ENCODE assay signal across 8 cellular contexts in the genomic region with DNA sequence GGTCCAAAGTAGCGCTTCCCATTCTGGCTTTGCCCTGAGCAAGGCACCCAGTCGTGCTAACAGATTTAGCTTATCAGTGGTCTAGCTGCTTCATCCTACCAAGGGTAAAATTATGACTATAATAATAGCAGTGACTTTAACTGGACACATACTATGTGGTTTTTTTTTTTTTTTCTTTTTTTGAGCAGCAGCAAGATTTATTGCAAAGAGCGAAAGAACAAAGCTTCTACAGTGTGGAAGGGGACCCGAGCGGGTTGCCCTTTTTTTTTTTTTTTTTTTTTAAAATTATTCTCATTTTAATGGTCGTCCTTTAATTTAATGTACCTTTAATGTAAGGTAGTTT. TPM values are rescaled to one million over a fixed set of nuclear protein-coding genes. Genes with fewer than 3 reads are reported as not detected.
DNase-seq lines count a peak whose midpoint lies in the region; ATAC-seq and TF ChIP-seq lines count a peak whose summit lies in the region.

No MANE protein-coding gene starts in this region.

- TF ChIP-seq POLR2A in sigmoid colon (IDR thresholded peaks at IDR 0.05), result no peak

- 1 to 8% methylated on average over 6 of the region's 6 CpGs for WGBS in sigmoid colon, 2 donors

- peaks cover 0 to 19% (median 10%) of the 10 kb centered on the region in 4 donors for H3K4me1 ChIP-seq in sigmoid colon

- intact Hi-C loops in sigmoid colon (cut with DNase I), result loop anchor here (1.0 to 5.0 kb wide), 2 partner anchors 133 to 1135 kb away; a partner anchor contains a TSS

- peak overlapping the region; percentile 51 for H3K9ac ChIP-seq in SK-N-MC (ENCODE audit: insufficient read length)

- DNase-seq in GM12865 (ENCODE audit: low read depth), result no peak
- no peak for DNase-seq in SK-N-MC (ENCODE audit: low read depth, low spot score)
- DNase-seq in fibroblast of the aortic adventitia (ENCODE audit: low read depth), result no peak
- DNase-seq in sigmoid colon, result no peak
- DNase-seq in iPS-NIHi11 (ENCODE audit: low spot score), result no peak
- DNase-seq in SIG-M5 treated with dmso at 0.1 percent for 504 hours (lab: John Stamatoyannopoulos, UW; ENCODE audit: unreplicated experiment), result no peak

- H3K27me3 ChIP-seq in sigmoid colon, result no peaks in the 10 kb centered on the region

- ATAC-seq in GM21619 (IDR thresholded peaks at IDR 0.05; ENCODE audit: unreplicated experiment) (no peak), HG03565 (IDR thresholded peaks at IDR 0.05; ENCODE audit: unreplicated experiment) (no peak)

- H3K27ac ChIP-seq in SK-N-MC, result no peak overlapping the region
- peak overlapping the region; percentile 81 to 82 (median 82) for H3K27ac ChIP-seq in sigmoid colon

- H3K4me3 ChIP-seq in GM12865 (ENCODE audit: low read depth, low read length) (peak overlapping the region; percentile 77), SK-N-MC (peak overlapping the region; percentile 89), fibroblast of the aortic adventitia (ENCODE audit: low read depth, low read length) (peak overlapping the region; percentile 94), sigmoid colon (peak overlapping the region; percentile 51 to 75 (median 62))

- TF ChIP-seq EP300 in sigmoid colon (IDR thresholded peaks at IDR 0.05), result no peak

- H3K36me3 ChIP-seq in SK-N-MC (ENCODE audit: insufficient read depth, low read length), result no peaks in the 10 kb centered on the region; the same call in 1 of the 2 replicates
- peaks cover 0 to 7% (median 0%) of the 10 kb centered on the region in 4 donors for H3K36me3 ChIP-seq in sigmoid colon

- TF ChIP-seq CTCF in GM12865 (IDR thresholded peaks at IDR 0.05; ENCODE audit: insufficient read depth, low read depth, low read length, missing control alignments) (no peak), fibroblast of the aortic adventitia (IDR thresholded peaks at IDR 0.05; ENCODE audit: insufficient read depth, low read length) (no peak), sigmoid colon (IDR thresholded peaks at IDR 0.05) (no peak)

- H3K9me3 ChIP-seq in SK-N-MC (ENCODE audit: low read depth, low read length) (no peaks in the 10 kb centered on the region), sigmoid colon (no peaks in the 10 kb centered on the region)

RNA-seq across cellular contexts. Expression of a gene that starts 0.5 kb away (rescaled TPM):
- 3.0 and 3.7 TPM in 2 replicates for total RNA-seq in fibroblast of the aortic adventitia (ENCODE audit: low replicate concordance)
- total RNA-seq in sigmoid colon, result 1 to 10 TPM; 3.2 to 8.6 (median 4.4) TPM
- polyA plus RNA-seq in sigmoid colon, result 1 to 10 TPM in 1 of 3 donors, under 1 TPM in 2; under 0.01 to 3.0 (median 0.23) TPM
